Comparison of ENCODE assay signal across 21 cellular contexts in genomic region chr17:61205931-61206330, GRCh38.
DNase-seq lines count a peak whose midpoint lies in the region; ATAC-seq, FAIRE-seq and TF ChIP-seq lines count a peak whose summit lies in the region.
"Had no signal": no experiment of that assay in that cellular context is flagged by ENCODE, and none has a peak within 500 bp of the region (broad histone marks: within the 10 kb centered on the region; RNA-seq: fewer than 3 reads in every experiment).

No MANE protein-coding gene starts in this region.

- H3K36me3 ChIP-seq in left ventricle myocardium inferior, result no peaks in the 10 kb centered on the region

- no peak overlapping the region for H3K27ac Mint-ChIP-seq in activated T-helper 2 cell treated with anti-CD3 and anti-CD28 coated beads, Interferon-gamma antibody, Interleukin-2, Interleukin-4, amounts not matched to agents 10 μg/mL and 5 μg/mL and 100 μg/mL, durations not matched to agents 14 hours and 24 hours and 36 hours
- H3K27ac Mint-ChIP-seq: activated naive CD8-positive, alpha-beta T cell treated with anti-CD3 and anti-CD28 coated beads, Interleukin-2, amount 10 ng/mL, durations not matched to agents 7 days and 5 days; activated T-helper 1 cell treated with anti-CD3 and anti-CD28 coated beads, Interleukin-12 subunit alpha, Interleukin-12 subunit beta, Interleukin-2, Interleukin-4 antibody, amounts not matched to agents 30 ng/mL and 10 ng/mL and 1 ng/mL, durations not matched to agents 14 hours and 24 hours and 36 hours; CD14-positive monocyte had no signal

- intact Hi-C loops in left ventricle myocardium inferior (cut with micrococcal nuclease) (no loop called here), cardiac septum (cut with DNase I) (no loop called here)
- intact Hi-C loops in activated T-helper 2 cell treated with anti-CD3 and anti-CD28 coated beads, Interferon-gamma antibody, Interleukin-2, Interleukin-4, amounts not matched to agents 10 μg/mL and 5 μg/mL and 100 μg/mL, durations not matched to agents 14 hours and 24 hours and 36 hours (cut with micrococcal nuclease), result no loop called here

- peak overlapping the region; percentile 71 for H3K27ac ChIP-seq in left ventricle myocardium inferior (replicated peaks)
- H3K27ac ChIP-seq: epithelial cell of prostate had no signal

- H3K9me3 ChIP-seq in left ventricle myocardium inferior (replicated peaks), result no peaks in the 10 kb centered on the region

- peak; percentile 61 for FAIRE-seq in RCC 7860 (lab: Jason Lieb, UNC)

- TF ChIP-seq CTCF in left ventricle myocardium inferior (IDR thresholded peaks at IDR 0.05; ENCODE audit: borderline replicate concordance), result no peak

- no peak overlapping the region for H3K4me3 Mint-ChIP-seq in activated T-helper 2 cell treated with anti-CD3 and anti-CD28 coated beads, Interferon-gamma antibody, Interleukin-2, Interleukin-4, amounts not matched to agents 10 μg/mL and 5 μg/mL and 100 μg/mL, durations not matched to agents 14 hours and 24 hours and 36 hours (ENCODE audit: low read depth)
- H3K4me3 Mint-ChIP-seq: activated naive CD8-positive, alpha-beta T cell treated with anti-CD3 and anti-CD28 coated beads, Interleukin-2, amount 10 ng/mL, durations not matched to agents 7 days and 5 days; activated T-helper 1 cell treated with anti-CD3 and anti-CD28 coated beads, Interleukin-12 subunit alpha, Interleukin-12 subunit beta, Interleukin-2, Interleukin-4 antibody, amounts not matched to agents 30 ng/mL and 10 ng/mL and 1 ng/mL, durations not matched to agents 14 hours and 24 hours and 36 hours; CD14-positive monocyte had no signal

- ATAC-seq in GM18517 (IDR thresholded peaks at IDR 0.05; ENCODE audit: unreplicated experiment), result no peak
- ATAC-seq: left colon had no signal

- H3K4me1 Mint-ChIP-seq in activated T-helper 2 cell treated with anti-CD3 and anti-CD28 coated beads, Interferon-gamma antibody, Interleukin-2, Interleukin-4, amounts not matched to agents 10 μg/mL and 5 μg/mL and 100 μg/mL, durations not matched to agents 14 hours and 24 hours and 36 hours (ENCODE audit: low read depth), result peaks cover 4% of the 10 kb centered on the region
- H3K4me1 Mint-ChIP-seq: CD14-positive monocyte had no signal

- DNase-seq in left ventricle myocardium inferior (no peak), cardiac septum (ENCODE audit: low spot score) (no peak), RCC 7860 (ENCODE audit: low spot score) (peak; percentile 29), fibroblast of peridontal ligament (ENCODE audit: extremely low read depth) (peak; percentile 33), NOMO-1 (lab: John Stamatoyannopoulos, UW; ENCODE audit: unreplicated experiment in 2 of 2) (no peak), RPMI8226 (no peak)
- no peak for DNase-seq in activated T-helper 2 cell treated with anti-CD3 and anti-CD28 coated beads, Interferon-gamma antibody, Interleukin-2, Interleukin-4, amounts not matched to agents 10 μg/mL and 5 μg/mL and 100 μg/mL, durations not matched to agents 14 hours and 24 hours and 36 hours (ENCODE audit: low spot score)
- DNase-seq: activated CD4-positive, alpha-beta T cell treated with anti-CD3 and anti-CD28 coated beads for 1 hour; activated naive CD8-positive, alpha-beta T cell treated with anti-CD3 and anti-CD28 coated beads, Interleukin-2, amount 10 ng/mL, durations not matched to agents 7 days and 5 days; dorsolateral prefrontal cortex; KBM-7; left colon; NCI-H1092 treated with DMSO at 0.1 percent for 48 hours; NCI-H2081 treated with DMSO at 0.1 percent for 48 hours; NCI-H526 treated with DMSO at 0.1 percent for 48 hours; stimulated activated CD4-positive, alpha-beta T cell treated with anti-CD3 and anti-CD28 coated beads, Interleukin-4, amount 100 ng/mL, for 24 hours; T1000 had no signal

- H3K4me3 ChIP-seq in left ventricle myocardium inferior, result no peak overlapping the region
- H3K4me3 ChIP-seq: dorsolateral prefrontal cortex had no signal

- peaks cover 19% of the 10 kb centered on the region for H3K4me1 ChIP-seq in left ventricle myocardium inferior

- no peaks in the 10 kb centered on the region for H3K9me3 Mint-ChIP-seq in activated T-helper 2 cell treated with anti-CD3 and anti-CD28 coated beads, Interferon-gamma antibody, Interleukin-2, Interleukin-4, amounts not matched to agents 10 μg/mL and 5 μg/mL and 100 μg/mL, durations not matched to agents 14 hours and 24 hours and 36 hours
- H3K9me3 Mint-ChIP-seq: activated naive CD8-positive, alpha-beta T cell treated with anti-CD3 and anti-CD28 coated beads, Interleukin-2, amount 10 ng/mL, durations not matched to agents 7 days and 5 days; activated T-helper 1 cell treated with anti-CD3 and anti-CD28 coated beads, Interleukin-12 subunit alpha, Interleukin-12 subunit beta, Interleukin-2, Interleukin-4 antibody, amounts not matched to agents 30 ng/mL and 10 ng/mL and 1 ng/mL, durations not matched to agents 14 hours and 24 hours and 36 hours; CD14-positive monocyte had no signal

- peaks cover 3% of the 10 kb centered on the region for H3K27me3 Mint-ChIP-seq in activated T-helper 2 cell treated with anti-CD3 and anti-CD28 coated beads, Interferon-gamma antibody, Interleukin-2, Interleukin-4, amounts not matched to agents 10 μg/mL and 5 μg/mL and 100 μg/mL, durations not matched to agents 14 hours and 24 hours and 36 hours (ENCODE audit: low read depth)

- H3K27me3 ChIP-seq in left ventricle myocardium inferior (ENCODE audit: low read depth), result no peaks in the 10 kb centered on the region
- H3K27me3 ChIP-seq: dorsolateral prefrontal cortex had no signal

- no peaks in the 10 kb centered on the region for H3K36me3 Mint-ChIP-seq in activated T-helper 2 cell treated with anti-CD3 and anti-CD28 coated beads, Interferon-gamma antibody, Interleukin-2, Interleukin-4, amounts not matched to agents 10 μg/mL and 5 μg/mL and 100 μg/mL, durations not matched to agents 14 hours and 24 hours and 36 hours (ENCODE audit: low read depth)
- H3K36me3 Mint-ChIP-seq: CD14-positive monocyte had no signal

Comparison
In these comparisons a context has a peak if more than half of its experiments do, and no peak if none do; other contexts are left out.
1. DNase-seq: peak in RCC 7860 (single experiment) and fibroblast of peridontal ligament (single experiment); none in left ventricle myocardium inferior (single experiment), cardiac septum (single experiment), activated T-helper 2 cell treated with anti-CD3 and anti-CD28 coated beads, Interferon-gamma antibody, Interleukin-2, Interleukin-4, amounts not matched to agents 10 μg/mL and 5 μg/mL and 100 μg/mL, durations not matched to agents 14 hours and 24 hours and 36 hours (single experiment), NOMO-1 (0 of 2) and RPMI8226 (single experiment).